ENCODE assay signal across 8 cellular contexts in the genomic region with DNA sequence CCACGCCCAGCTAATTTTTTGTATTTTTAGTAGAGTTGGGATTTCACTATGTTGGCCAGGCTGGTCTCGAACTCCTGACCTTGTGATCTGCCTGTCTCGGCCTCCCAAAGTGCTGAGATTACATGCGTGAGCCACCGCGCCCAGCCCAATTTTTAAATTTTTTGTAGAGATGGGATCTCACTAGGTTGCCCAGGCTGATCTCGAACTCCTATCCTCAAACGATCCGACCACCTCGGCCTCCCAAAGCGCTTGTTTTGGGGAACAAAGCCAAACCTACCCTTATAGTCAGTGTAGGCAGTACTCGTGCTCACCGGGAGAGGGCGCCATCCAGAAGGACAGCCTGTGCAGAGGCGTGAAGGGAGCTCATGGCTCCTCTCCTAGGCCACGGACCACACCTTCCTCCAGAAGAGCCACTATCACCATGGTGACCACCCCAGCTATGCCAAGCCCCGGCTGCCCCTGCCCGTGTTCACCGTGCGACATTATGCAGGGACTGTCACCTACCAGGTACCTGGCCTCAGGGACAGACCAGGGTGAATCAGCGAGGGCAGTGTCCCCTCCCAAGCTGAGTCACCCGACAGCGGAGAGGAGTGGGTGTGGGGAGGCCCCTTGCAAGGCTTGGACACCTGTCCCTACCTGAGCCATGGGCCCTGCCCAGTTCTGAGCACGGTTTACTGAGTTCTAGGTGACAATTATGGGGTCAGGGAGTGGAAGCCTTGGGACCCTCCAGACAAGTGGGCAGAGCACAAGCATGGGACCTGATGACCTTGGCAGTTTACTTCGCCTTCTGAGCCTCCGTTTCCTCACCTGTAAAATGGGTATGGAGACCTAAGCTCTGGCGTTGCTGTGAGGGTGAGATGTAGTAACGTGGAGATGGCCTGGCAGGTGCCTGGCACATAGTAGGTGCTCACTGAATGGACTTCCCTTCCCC. TPM values are rescaled to one million over a fixed set of nuclear protein-coding genes. Genes with fewer than 3 reads are reported as not detected.
DNase-seq lines count a peak whose midpoint lies in the region; ATAC-seq and TF ChIP-seq lines count a peak whose summit lies in the region.

No MANE protein-coding gene starts in this region.

- no peaks in the 10 kb centered on the region for H3K79me2 ChIP-seq in SU-DHL-6 (ENCODE audit: insufficient read depth, low read length)

- no peak overlapping the region for H3K4me3 Mint-ChIP-seq in activated naive CD8-positive, alpha-beta T cell treated with anti-CD3 and anti-CD28 coated beads, Interleukin-2, amount 50 U/mL, for 24 hours

- no peaks in the 10 kb centered on the region for H3K9me3 Mint-ChIP-seq in activated naive CD8-positive, alpha-beta T cell treated with anti-CD3 and anti-CD28 coated beads, Interleukin-2, amount 50 U/mL, for 24 hours

- H3K4me1 Mint-ChIP-seq in activated naive CD8-positive, alpha-beta T cell treated with anti-CD3 and anti-CD28 coated beads, Interleukin-2, amount 50 U/mL, for 24 hours, result no peaks in the 10 kb centered on the region

- no peaks in the 10 kb centered on the region for H3K36me3 Mint-ChIP-seq in activated naive CD8-positive, alpha-beta T cell treated with anti-CD3 and anti-CD28 coated beads, Interleukin-2, amount 50 U/mL, for 24 hours (ENCODE audit: low read depth)

- H3K4me3 ChIP-seq in MG63 (no peak overlapping the region), SU-DHL-6 (ENCODE audit: insufficient read depth, low read length, poor library complexity, severe bottlenecking) (no peak overlapping the region)

- H3K27me3 ChIP-seq in MG63 (no peaks in the 10 kb centered on the region), SU-DHL-6 (ENCODE audit: low read length) (no peaks in the 10 kb centered on the region)

- H3K27ac Mint-ChIP-seq in activated naive CD8-positive, alpha-beta T cell treated with anti-CD3 and anti-CD28 coated beads, Interleukin-2, amount 50 U/mL, for 24 hours, result no peak overlapping the region

- H3K9me2 ChIP-seq in SU-DHL-6 (replicated peaks; ENCODE audit: insufficient read depth, low read length), result no peaks in the 10 kb centered on the region

- no peaks in the 10 kb centered on the region for H3F3A ChIP-seq in SU-DHL-6 (ENCODE audit: insufficient read depth)

- no peak overlapping the region for H3K4me2 ChIP-seq in SU-DHL-6 (ENCODE audit: low read depth, low read length, poor library complexity, severe bottlenecking)

- no peaks in the 10 kb centered on the region for H3K9me3 ChIP-seq in MG63
- H3K9me3 ChIP-seq in SU-DHL-6 (ENCODE audit: insufficient read depth, low read length), result no peaks in the 10 kb centered on the region

- H3K27me3 Mint-ChIP-seq in activated naive CD8-positive, alpha-beta T cell treated with anti-CD3 and anti-CD28 coated beads, Interleukin-2, amount 50 U/mL, for 24 hours, result no peaks in the 10 kb centered on the region

- no peak overlapping the region for H3K9ac ChIP-seq in SU-DHL-6 (ENCODE audit: low read length)

- H3K36me3 ChIP-seq in MG63 (no peaks in the 10 kb centered on the region), SU-DHL-6 (ENCODE audit: low read length) (no peaks in the 10 kb centered on the region)

- peak; percentile 88 for TF ChIP-seq CTCF in SU-DHL-6 (IDR thresholded peaks at IDR 0.05; ENCODE audit: insufficient read depth, low read length, poor library complexity, severe bottlenecking)

- DNase-seq in ELF-1 (ENCODE audit: low read depth, low spot score) (peak; percentile 91), MG63 (peak; percentile 62), iPS-NIHi7 (ENCODE audit: extremely low spot score) (peak; percentile 91)
- peak; percentile 72 for DNase-seq in activated naive CD8-positive, alpha-beta T cell treated with anti-CD3 and anti-CD28 coated beads, Interleukin-2, amount 50 U/mL, for 24 hours
- peak; percentile 63 to 69 for DNase-seq in stimulated activated CD4-positive, alpha-beta T cell treated with anti-CD3 and anti-CD28 coated beads, Interleukin-2, amount 100 ng/mL, for 48 hours

- H3K27ac ChIP-seq in SU-DHL-6 (ENCODE audit: low read depth, low read length), result no peak overlapping the region

- H4K20me1 ChIP-seq in SU-DHL-6 (ENCODE audit: low read depth, low read length), result no peaks in the 10 kb centered on the region

- peak; percentile 70 for ATAC-seq in activated naive CD8-positive, alpha-beta T cell treated with anti-CD3 and anti-CD28 coated beads, Interleukin-2, amount 50 U/mL, for 24 hours
- ATAC-seq in GM21619 (IDR thresholded peaks at IDR 0.05; ENCODE audit: unreplicated experiment) (no peak), HG02759 (IDR thresholded peaks at IDR 0.05; ENCODE audit: unreplicated experiment) (no peak)

- no peak overlapping the region for H2AFZ ChIP-seq in SU-DHL-6 (ENCODE audit: low read depth, low read length, severe bottlenecking)

RNA-seq across cellular contexts. Expression of a gene that starts 13.7 kb away (rescaled TPM):
- 0.15 and 4.7 TPM in 2 replicates for total RNA-seq in MG63 (2014; rRNA removed; shearing (Covaris generic); ENCODE audit: low replicate concordance)

RNA-seq across cellular contexts. Expression of a gene that starts 31.9 kb away (rescaled TPM):
- 0.69 TPM in 1 of 2 replicates, not detected in the other for total RNA-seq in MG63 (2014; rRNA removed; shearing (Covaris generic); ENCODE audit: low replicate concordance)
